20 cellular contexts compared by ENCODE assay signal in genomic region chr7:79868010-79868409, GRCh38.
DNase-seq lines count a peak whose midpoint lies in the region; ATAC-seq and TF ChIP-seq lines count a peak whose summit lies in the region.
"Had no signal": no experiment of that assay in that cellular context is flagged by ENCODE, and none has a peak within 500 bp of the region (broad histone marks: within the 10 kb centered on the region; RNA-seq: fewer than 3 reads in every experiment).

No MANE protein-coding gene starts in this region.

- peak overlapping the region; percentile 84 for H3K14ac ChIP-seq in IMR-90 (replicated peaks; ENCODE audit: low read depth, low read length)

- no peak overlapping the region for H4K91ac ChIP-seq in IMR-90 (ENCODE audit: insufficient read depth, low read depth, low read length)

- H2BK15ac ChIP-seq in IMR-90 (ENCODE audit: low read depth, low read length) (peak overlapping the region; percentile 19; the same call in 2 of the 3 replicates), mesendoderm (replicated peaks; ENCODE audit: low read depth) (no peak overlapping the region)

- no peaks in the 10 kb centered on the region for H3K9me1 ChIP-seq in IMR-90 (ENCODE audit: insufficient read depth, low read length)

- TF ChIP-seq POLR2A in IMR-90 (IDR thresholded peaks at IDR 0.05; ENCODE audit: low read depth, low read length): no peak
- no peak for TF ChIP-seq POLR2A in suprapubic skin (IDR thresholded peaks at IDR 0.05)

- dilution Hi-C loops in IMR-90 (cut with HindIII; ENCODE audit: low sequenced_read_pairs, unreplicated experiment): no loop called here

- H4K5ac ChIP-seq in IMR-90 (ENCODE audit: low read depth, low read length) (peak overlapping the region; percentile 38; the same call in 1 of the 2 replicates), mesendoderm (ENCODE audit: low read length) (no peak overlapping the region)

- POLR2A ChIA-PET in IMR-90 (lab: Charles Lee; ENCODE audit: unreplicated experiment): no interaction called here

- DNase-seq in AG09319 (ENCODE audit: extremely low read depth, low read depth) (peak; percentile 15), IMR-90 (peak; percentile 12), cardiac fibroblast (ENCODE audit: low read depth in 2 of 2) (peak; percentile 27 to 36), mesendoderm (peak; percentile 3), DMS 273 (lab: John Stamatoyannopoulos, UW; ENCODE audit: unreplicated experiment) (no peak), NCI-H748 (lab: John Stamatoyannopoulos, UW; ENCODE audit: unreplicated experiment) (no peak), suprapubic skin (ENCODE audit: low spot score in 2 of 2) (no peak)
- DNase-seq: activated CD4-positive, alpha-beta T cell treated with anti-CD3 and anti-CD28 coated beads, Interleukin-2, amount 50 U/mL, for 48 hours; activated effector memory CD4-positive, alpha-beta T cell treated with Interleukin-2 at 50 U/mL for 16 hours; CD4-positive, alpha-beta T cell; hypothalamus; lower lobe of right lung; MG63; NCI-H146; occipital lobe; stimulated activated CD8-positive, alpha-beta memory T cell treated with anti-CD3 and anti-CD28 coated beads, Interleukin-4, amount 100 ng/mL, for 48 hours; T-helper 2 cell; WERI-Rb-1 had no signal

- intact Hi-C loops in IMR-90 (cut with micrococcal nuclease): no loop called here

- TF ChIP-seq CTCF in AG09319 (IDR thresholded peaks at IDR 0.05; ENCODE audit: low read depth, low read length) (no peak), IMR-90 (conservative IDR thresholded peaks at IDR 0.05; ENCODE audit: low read depth, low read length) (no peak), cardiac fibroblast (IDR thresholded peaks at IDR 0.05; ENCODE audit: low read depth, low read length) (no peak), suprapubic skin (IDR thresholded peaks at IDR 0.05) (no peak)

- H2AFZ ChIP-seq in IMR-90 (replicated peaks; ENCODE audit: low read length, poor library complexity): peak overlapping the region; percentile 87

- H3K56ac ChIP-seq in IMR-90 (ENCODE audit: extremely low read depth, insufficient read depth, low read length) (no peak overlapping the region), mesendoderm (ENCODE audit: low read length) (no peak overlapping the region)

- H3K79me1 ChIP-seq in IMR-90 (ENCODE audit: low read depth in 1 of 2, low read length in 2 of 2): no peaks in the 10 kb centered on the region
- H3K79me1 ChIP-seq in mesendoderm (ENCODE audit: low read length): no peaks in the 10 kb centered on the region

- H3K4ac ChIP-seq in IMR-90 (ENCODE audit: low read depth, low read length) (0 out of 2 replicates have a peak overlapping the region, but pooled peaks have one; percentile 50), mesendoderm (ENCODE audit: low read depth, low read length) (no peak overlapping the region)

- WGBS in IMR-90 (ENCODE audit: extremely low coverage in 2 of 2, insufficient read length in 1 of 2), 2 experiments: no CpG with 5 or more reads among the region's 3 CpGs
- no CpG with 5 or more reads among the region's 3 CpGs for WGBS in mesendoderm (ENCODE audit: extremely low coverage, insufficient coverage, low lambda C conversion rate)
- 42% methylated on average over 3 of the region's 3 CpGs for WGBS in suprapubic skin

- no peak for TF ChIP-seq RAD21 in IMR-90 (IDR thresholded peaks at IDR 0.05; ENCODE audit: low read length)

- H2BK120ac ChIP-seq in IMR-90 (ENCODE audit: low read depth, low read length) (peak overlapping the region; percentile 77; the same call in 1 of the 2 replicates), mesendoderm (ENCODE audit: low read depth, low read length) (no peak overlapping the region)

- peak overlapping the region; percentile 64; the same call in 1 of the 2 replicates for H2AK5ac ChIP-seq in IMR-90 (ENCODE audit: low read depth, low read length)
- no peak overlapping the region for H2AK5ac ChIP-seq in mesendoderm (ENCODE audit: low read length)

- H3K4me3 ChIP-seq in IMR-90 (ENCODE audit: insufficient read depth, low read depth, low read length) (no peak overlapping the region), cardiac fibroblast (replicated peaks in 1 of 2; ENCODE audit: low read depth in 2 of 2, low read length in 2 of 2) (no peak overlapping the region), mesendoderm (ENCODE audit: low read length) (no peak overlapping the region), suprapubic skin (no peak overlapping the region)
- H3K4me3 ChIP-seq: breast epithelium, lower lobe of right lung, MG63 had no signal

- no peaks in the 10 kb centered on the region for H3K79me2 ChIP-seq in mesendoderm (ENCODE audit: control insufficient read depth, insufficient read depth, low read length)

- H4K20me1 ChIP-seq in IMR-90 (ENCODE audit: insufficient read depth, low read length): no peaks in the 10 kb centered on the region

- H3K9ac ChIP-seq in IMR-90 (ENCODE audit: low read depth, low read length) (no peak overlapping the region), mesendoderm (ENCODE audit: low read length) (no peak overlapping the region)

- in situ Hi-C loops in IMR-90 (cut with MboI; ENCODE audit: low sequenced_read_pairs): no loop called here

- H3K23ac ChIP-seq in IMR-90 (ENCODE audit: low read depth, low read length) (0 out of 2 replicates have a peak overlapping the region, but pooled peaks have one; percentile 14), mesendoderm (ENCODE audit: low read length) (no peak overlapping the region)

- H3K36me3 ChIP-seq in IMR-90 (ENCODE audit: control insufficient read depth, insufficient read depth, low read length): no peaks in the 10 kb centered on the region
- no peaks in the 10 kb centered on the region for H3K36me3 ChIP-seq in mesendoderm (ENCODE audit: control insufficient read depth, insufficient read depth, low read length)
- no peaks in the 10 kb centered on the region for H3K36me3 ChIP-seq in suprapubic skin
- H3K36me3 ChIP-seq: breast epithelium, lower lobe of right lung, MG63, WERI-Rb-1 had no signal

- peak overlapping the region; percentile 44; the same call in 1 of the 2 replicates for H3K18ac ChIP-seq in IMR-90 (ENCODE audit: low read depth, low read length)
- no peak overlapping the region for H3K18ac ChIP-seq in mesendoderm (ENCODE audit: low read length)

- no peak overlapping the region for H2AK9ac ChIP-seq in IMR-90 (replicated peaks; ENCODE audit: low read depth, low read length, poor library complexity)

- peak overlapping the region; percentile 54; the same call in 1 of the 2 replicates for H2BK20ac ChIP-seq in IMR-90 (ENCODE audit: low read depth, low read length)

- no TSS peak for BruUV-seq in IMR-90 (replicated peaks; lab: Mats Ljungman, UMichigan)

- H3K4me1 ChIP-seq in IMR-90 (ENCODE audit: control insufficient read depth, insufficient read depth, low read length) (0 out of 2 replicates have a peak, but pooled peaks cover 2% of the 10 kb centered on the region), mesendoderm (ENCODE audit: control insufficient read depth, low read depth, low read length) (no peaks in the 10 kb centered on the region), suprapubic skin (no peaks in the 10 kb centered on the region)
- H3K4me1 ChIP-seq: breast epithelium, lower lobe of right lung had no signal

- TF ChIP-seq EP300 in suprapubic skin (IDR thresholded peaks at IDR 0.05): no peak

- peak overlapping the region in 1 of 2 experiments; percentile 64; a peak in 1 of 4 replicates for H4K8ac ChIP-seq in IMR-90 (ENCODE audit: low read depth in 2 of 2, low read length in 2 of 2)
- no peak overlapping the region for H4K8ac ChIP-seq in mesendoderm (ENCODE audit: low read depth, low read length)

- H3K9me3 ChIP-seq in IMR-90 (ENCODE audit: control insufficient read depth, insufficient read depth, low read length): peaks cover 4% of the 10 kb centered on the region
- no peaks in the 10 kb centered on the region for H3K9me3 ChIP-seq in suprapubic skin
- H3K9me3 ChIP-seq: breast epithelium, lower lobe of right lung, MG63 had no signal

- H3K4me2 ChIP-seq in IMR-90 (ENCODE audit: low read depth, low read length) (peak overlapping the region; percentile 64), mesendoderm (ENCODE audit: low read length) (no peak overlapping the region)

- CTCF ChIA-PET in IMR-90 (lab: Yijun Ruan, JAX): no interaction called here

- H3K27ac ChIP-seq in IMR-90 (ENCODE audit: insufficient read depth, low read length) (no peak overlapping the region), mesendoderm (ENCODE audit: low read depth, low read length) (no peak overlapping the region), suprapubic skin (no peak overlapping the region)
- H3K27ac ChIP-seq: breast epithelium, lower lobe of right lung, WERI-Rb-1 had no signal

- H2BK5ac ChIP-seq in IMR-90 (ENCODE audit: low read depth, low read length, poor library complexity, severe bottlenecking): no peak overlapping the region
- no peak overlapping the region for H2BK5ac ChIP-seq in mesendoderm (ENCODE audit: low read length)

- H3K27me3 ChIP-seq in IMR-90 (ENCODE audit: control insufficient read depth, insufficient read depth, low read length) (no peaks in the 10 kb centered on the region), mesendoderm (ENCODE audit: insufficient read depth, low read length, poor library complexity) (no peaks in the 10 kb centered on the region), suprapubic skin (no peaks in the 10 kb centered on the region)
- H3K27me3 ChIP-seq: breast epithelium, MG63 had no signal

- ATAC-seq in IMR-90 (ENCODE audit: low read depth) (peak; percentile 53), GM18502 (IDR thresholded peaks at IDR 0.05; ENCODE audit: poor library complexity, unreplicated experiment) (no peak)
- ATAC-seq: lower lobe of right lung had no signal

TF ChIP-seq in IMR-90, 13 proteins besides CTCF, POLR2A, EP300 and RAD21 (continues in another document):
- TF ChIP-seq CHD1 (IDR thresholded peaks at IDR 0.05; ENCODE audit: low read depth, low read length): no peak
- no peak for TF ChIP-seq MXI1 (IDR thresholded peaks at IDR 0.05; ENCODE audit: borderline replicate concordance, low read depth, low read length)
- TF ChIP-seq CEBPB (IDR thresholded peaks at IDR 0.05; ENCODE audit: low read depth, low read length): no peak
- TF ChIP-seq MAFK (IDR thresholded peaks at IDR 0.05; ENCODE audit: low read depth, low read length): no peak
- no peak for TF ChIP-seq SMC3 (IDR thresholded peaks at IDR 0.05; ENCODE audit: low read depth, low read length)
- no peak for TF ChIP-seq NFE2L2 (IDR thresholded peaks at IDR 0.05; ENCODE audit: low read depth, low read length)
- TF ChIP-seq ELK1 (IDR thresholded peaks at IDR 0.05; ENCODE audit: borderline replicate concordance, low read depth, low read length): no peak

Comparison
In these comparisons a context has a peak if more than half of its experiments do, and no peak if none do; other contexts are left out.
1. DNase-seq: peak in AG09319 (single experiment), IMR-90 (single experiment), cardiac fibroblast (2 of 2) and mesendoderm (single experiment); none in DMS 273 (single experiment), NCI-H748 (single experiment) and suprapubic skin (0 of 2).